1 cellular context compared by ENCODE assay signal in genomic region chr19:3441089-3441985, GRCh38.
TF ChIP-seq lines count a peak whose summit lies in the region.

No MANE protein-coding gene starts in this region.

TF ChIP-seq in H1, 55 proteins besides CTCF, POLR2A, EP300 and RAD21:
- no peak for TF ChIP-seq BRCA1 (IDR thresholded peaks at IDR 0.05; ENCODE audit: low read depth, low read length)
- no peak for TF ChIP-seq HDAC2 (IDR thresholded peaks at IDR 0.05; ENCODE audit: borderline replicate concordance in 1 of 2, low read depth in 2 of 2, low read length in 2 of 2)
- no peak for TF ChIP-seq GTF2F1 (IDR thresholded peaks at IDR 0.05; ENCODE audit: borderline replicate concordance, low read depth, low read length)
- no peak for TF ChIP-seq SP1 (IDR thresholded peaks at IDR 0.05; ENCODE audit: low read depth, low read length)
- no peak for TF ChIP-seq MAFK (IDR thresholded peaks at IDR 0.05; ENCODE audit: low read depth, low read length)
- no peak for TF ChIP-seq KDM5A (IDR thresholded peaks at IDR 0.05; ENCODE audit: low read length)
- TF ChIP-seq ATF2 (IDR thresholded peaks at IDR 0.05; ENCODE audit: low read length), result no peak
- no peak for TF ChIP-seq CHD7 (IDR thresholded peaks at IDR 0.05; ENCODE audit: insufficient replicate concordance, low read length)
- no peak for TF ChIP-seq RXRA (IDR thresholded peaks at IDR 0.05; ENCODE audit: insufficient read depth, low read depth, low read length)
- no peak for TF ChIP-seq TAF7 (optimal IDR thresholded peaks at IDR 0.05; ENCODE audit: borderline replicate concordance, low read depth, low read length)
